Comparison of ENCODE assay signal across 8 cellular contexts in genomic region chr11:71928739-71929443, GRCh38. TPM values are rescaled to one million over a fixed set of nuclear protein-coding genes. Genes with fewer than 3 reads are reported as not detected.
DNase-seq lines count a peak whose midpoint lies in the region; ATAC-seq and TF ChIP-seq lines count a peak whose summit lies in the region.

Gene RNF121, plus strand, starts transcription at chr11:71929046. Its CDS starts 16 bp downstream, at chr11:71929062.

- DNase-seq in AG09319 (ENCODE audit: extremely low read depth, low read depth) (peak; percentile 83), NCI-H460 (ENCODE audit: extremely low read depth, low read depth) (peak; percentile 87), cerebellum (ENCODE audit: low spot score) (peak; percentile 94), kidney epithelial cell (ENCODE audit: low read depth) (peak; percentile 82)
- DNase-seq in activated CD4-positive, alpha-beta T cell treated with anti-CD3 and anti-CD28 coated beads for 1 hour: peak; percentile 95
- peak; percentile 86 to 94 for DNase-seq in stimulated activated CD4-positive, alpha-beta T cell treated with anti-CD3 and anti-CD28 coated beads, Interleukin-1b, Interleukin-23, amount 100 ng/mL, for 1 hour (ENCODE audit: low read depth in 2 of 2)

- no peaks in the 10 kb centered on the region for H3K36me3 ChIP-seq in kidney epithelial cell (ENCODE audit: control insufficient read depth, insufficient read depth, low read length)

- TF ChIP-seq CTCF in AG09319 (IDR thresholded peaks at IDR 0.05; ENCODE audit: low read depth, low read length): no peak
- no peak for TF ChIP-seq CTCF in kidney epithelial cell (IDR thresholded peaks at IDR 0.05; ENCODE audit: insufficient read depth, low read length, poor library complexity, severe bottlenecking)

- H3K4me3 ChIP-seq in kidney epithelial cell (ENCODE audit: low read depth, low read length): peak within 1 kb of the TSS; percentile 84

- ATAC-seq in GM19043 (IDR thresholded peaks at IDR 0.05; ENCODE audit: low read depth, unreplicated experiment) (peak; percentile 75), HG03378 (IDR thresholded peaks at IDR 0.05; ENCODE audit: unreplicated experiment) (peak; percentile 64)

- no peaks in the 10 kb centered on the region for H3K27me3 ChIP-seq in kidney epithelial cell (ENCODE audit: control insufficient read depth, insufficient read depth, low read length)

RNA-seq across cellular contexts. Expression of gene RNF121, which starts in this region (rescaled TPM):
- 11.7 and 12.7 TPM in 2 replicates for total RNA-seq in NCI-H460 (2014; rRNA removed; shearing (Covaris generic))
- 8.3 and 11.7 TPM in 2 replicates for polyA plus RNA-seq in NCI-H460 (2014; cell fraction: nucleus; rRNA removed)
- total RNA-seq in cerebellum (23.0 TPM), kidney epithelial cell (30.9 and 36.6 TPM in 2 replicates)

Comparison
In these comparisons a context has a peak if more than half of its experiments do, and no peak if none do; other contexts are left out.
1. Peak in every context shown above with its lines: DNase-seq, ATAC-seq and H3K4me3 ChIP-seq.